In genomic region chr1:149903836-149904491, GRCh38 we compare ENCODE assay signal across 15 cellular contexts.
"Had no signal": no experiment of that assay in that cellular context is flagged by ENCODE, and none has a peak within 500 bp of the region (broad histone marks: within the 10 kb centered on the region; RNA-seq: fewer than 3 reads in every experiment).

No MANE protein-coding gene starts in this region.

- H3K4me3 ChIP-seq: heart left ventricle, testis had no signal

- H3K4me3 Mint-ChIP-seq: activated T-cell treated with anti-CD3 and anti-CD28 coated beads, Interleukin-2, amount 50 U/mL, for 72 hours; stimulated activated naive CD8-positive, alpha-beta T cell treated with anti-CD3 and anti-CD28 coated beads, Interleukin-15, amount 100 ng/mL, for 72 hours; T-helper 1 cell treated with Interleukin-12 subunit alpha and Interleukin-12 subunit beta and Interleukin-4 antibody, amounts not matched to agents 30 μg/mL and 1 μg/mL, for 36 hours had no signal

- H3K27ac Mint-ChIP-seq: activated T-cell treated with anti-CD3 and anti-CD28 coated beads, Interleukin-2, amount 50 U/mL, for 72 hours had no signal

- H3K9me3 Mint-ChIP-seq: T-helper 1 cell treated with Interleukin-12 subunit alpha and Interleukin-12 subunit beta and Interleukin-4 antibody, amounts not matched to agents 30 μg/mL and 1 μg/mL, for 36 hours had no signal

- H3K27ac ChIP-seq: heart left ventricle, parathyroid adenoma, testis had no signal

- H3K27me3 ChIP-seq: heart left ventricle, testis had no signal

- H3K27me3 Mint-ChIP-seq: stimulated activated naive CD8-positive, alpha-beta T cell treated with anti-CD3 and anti-CD28 coated beads, Interleukin-15, amount 100 ng/mL, for 72 hours had no signal

- ATAC-seq: activated T-cell treated with anti-CD3 and anti-CD28 coated beads, Interleukin-2, amount 50 U/mL, for 72 hours; heart left ventricle; left ventricle myocardium superior; stimulated activated naive CD8-positive, alpha-beta T cell treated with anti-CD3 and anti-CD28 coated beads, Interleukin-15, amount 100 ng/mL, for 72 hours had no signal

- DNase-seq: activated CD4-positive, alpha-beta T cell treated with anti-CD3 and anti-CD28 coated beads, Interleukin-2, amount 50 U/mL, for 48 hours; activated CD8-positive, alpha-beta memory T cell treated with anti-CD3 and anti-CD28 coated beads, Interleukin-2, amount 50 U/mL, for 4 hours; activated naive CD4-positive, alpha-beta T cell; activated T-cell treated with anti-CD3 and anti-CD28 coated beads, Interleukin-2, amount 50 U/mL, for 72 hours; caudate nucleus; effector memory CD4-positive, alpha-beta T cell; heart left ventricle; kidney; left ventricle myocardium superior; stimulated activated CD4-positive, alpha-beta T cell treated with anti-CD3 and anti-CD28 coated beads, Interleukin-15, amount 100 ng/mL, for 24 hours; stimulated activated CD4-positive, alpha-beta T cell treated with anti-CD3 and anti-CD28 coated beads, Interleukin-4, amount 100 ng/mL, for 24 hours; stimulated activated naive CD8-positive, alpha-beta T cell treated with anti-CD3 and anti-CD28 coated beads, Interleukin-15, amount 100 ng/mL, for 72 hours; testis had no signal

- H3K9me3 ChIP-seq: heart left ventricle, testis had no signal

- H3K4me1 ChIP-seq: parathyroid adenoma had no signal
